In genomic region chr5:5474961-5475360, GRCh38 we compare ENCODE assay signal across 26 cellular contexts.
"Had no signal": no experiment of that assay in that cellular context is flagged by ENCODE, and none has a peak within 500 bp of the region (broad histone marks: within the 10 kb centered on the region; RNA-seq: fewer than 3 reads in every experiment).

No MANE protein-coding gene starts in this region.

- H3K4me1 ChIP-seq: stomach, suprapubic skin, testis, thyroid gland, tibial artery, tibial nerve, transverse colon, upper lobe of left lung, upper lobe of right lung, uterus, vagina had no signal

- H3K27ac ChIP-seq: stomach, suprapubic skin, testis, thoracic aorta, thyroid gland, tibial artery, tibial nerve, transverse colon, upper lobe of left lung, upper lobe of right lung, uterus, vagina had no signal

- H3K9me3 ChIP-seq: stomach, suprapubic skin, testis, thoracic aorta, thyroid gland, tibial artery, tibial nerve, transverse colon, upper lobe of left lung, upper lobe of right lung, uterus, vagina had no signal

- ATAC-seq: stimulated activated effector memory CD8-positive, alpha-beta T cell treated with anti-CD3 and anti-CD28 coated beads, Interleukin-12 subunit alpha, Interleukin-12 subunit beta, amount 100 ng/mL, for 72 hours; stimulated activated memory B cell treated with anti-CD40 and anti-IgM and Interleukin-4, amounts not matched to agents 10 μg/mL and 1 μg/mL and 100 μg/mL, for 72 hours; stimulated activated naive B cell treated with anti-CD40 and anti-IgM and Interleukin-4, amounts not matched to agents 10 μg/mL and 1 μg/mL and 100 μg/mL, for 72 hours; stimulated activated naive CD8-positive, alpha-beta T cell treated with anti-CD3 and anti-CD28 coated beads, Interleukin-15, amount 100 ng/mL, for 72 hours; stimulated activated naive CD8-positive, alpha-beta T cell treated with anti-CD3 and anti-CD28 coated beads, Interleukin-15, Interleukin-2, amounts not matched to agents 100 U/mL and 50 U/mL, for 24 hours; upper lobe of right lung had no signal

- H3K27me3 ChIP-seq: stomach, suprapubic skin, testis, thyroid gland, tibial artery, tibial nerve, transverse colon, upper lobe of left lung, upper lobe of right lung, uterus, vagina had no signal

- H3K36me3 ChIP-seq: uterus had no signal

- DNase-seq: stimulated activated CD4-positive, alpha-beta T cell treated with anti-CD3 and anti-CD28 coated beads, Interleukin-2, amount 100 ng/mL, for 48 hours; stimulated activated CD4-positive, alpha-beta T cell treated with anti-CD3 and anti-CD28 coated beads, Interleukin-4, amount 100 ng/mL, for 1 hour; stimulated activated CD4-positive, alpha-beta T cell treated with anti-CD3 and anti-CD28 coated beads, Interleukin-4, amount 100 ng/mL, for 24 hours; stimulated activated CD4-positive, alpha-beta T cell treated with anti-CD3 and anti-CD28 coated beads, Interleukin-4, amount 100 ng/mL, for 4 hours; stimulated activated CD8-positive, alpha-beta memory T cell treated with anti-CD3 and anti-CD28 coated beads, Interleukin-4, amount 100 ng/mL, for 48 hours; stimulated activated naive B cell treated with anti-CD40 and anti-IgM and Interleukin-4, amounts not matched to agents 10 μg/mL and 1 μg/mL and 100 μg/mL, for 72 hours; stimulated activated naive CD4-positive, alpha-beta T cell; stimulated activated naive CD4-positive, alpha-beta T cell treated with Interleukin-2 at 50 U/mL for 16 hours; stimulated activated naive CD8-positive, alpha-beta T cell treated with anti-CD3 and anti-CD28 coated beads, Interleukin-15, amount 100 ng/mL, for 72 hours; stimulated activated naive CD8-positive, alpha-beta T cell treated with anti-CD3 and anti-CD28 coated beads, Interleukin-15, Interleukin-2, amounts not matched to agents 100 U/mL and 50 U/mL, for 24 hours; stomach; substantia nigra; testis; thyroid gland; tibial artery; transverse colon; trophoblast cell; upper lobe of left lung; upper lobe of right lung; uterus had no signal

- H3K4me3 ChIP-seq: stomach, suprapubic skin, testis, thoracic aorta, thyroid gland, tibial artery, tibial nerve, transverse colon, upper lobe of left lung, upper lobe of right lung, uterus, vagina had no signal
